Comparison of ENCODE assay signal across 8 cellular contexts in the genomic region with DNA sequence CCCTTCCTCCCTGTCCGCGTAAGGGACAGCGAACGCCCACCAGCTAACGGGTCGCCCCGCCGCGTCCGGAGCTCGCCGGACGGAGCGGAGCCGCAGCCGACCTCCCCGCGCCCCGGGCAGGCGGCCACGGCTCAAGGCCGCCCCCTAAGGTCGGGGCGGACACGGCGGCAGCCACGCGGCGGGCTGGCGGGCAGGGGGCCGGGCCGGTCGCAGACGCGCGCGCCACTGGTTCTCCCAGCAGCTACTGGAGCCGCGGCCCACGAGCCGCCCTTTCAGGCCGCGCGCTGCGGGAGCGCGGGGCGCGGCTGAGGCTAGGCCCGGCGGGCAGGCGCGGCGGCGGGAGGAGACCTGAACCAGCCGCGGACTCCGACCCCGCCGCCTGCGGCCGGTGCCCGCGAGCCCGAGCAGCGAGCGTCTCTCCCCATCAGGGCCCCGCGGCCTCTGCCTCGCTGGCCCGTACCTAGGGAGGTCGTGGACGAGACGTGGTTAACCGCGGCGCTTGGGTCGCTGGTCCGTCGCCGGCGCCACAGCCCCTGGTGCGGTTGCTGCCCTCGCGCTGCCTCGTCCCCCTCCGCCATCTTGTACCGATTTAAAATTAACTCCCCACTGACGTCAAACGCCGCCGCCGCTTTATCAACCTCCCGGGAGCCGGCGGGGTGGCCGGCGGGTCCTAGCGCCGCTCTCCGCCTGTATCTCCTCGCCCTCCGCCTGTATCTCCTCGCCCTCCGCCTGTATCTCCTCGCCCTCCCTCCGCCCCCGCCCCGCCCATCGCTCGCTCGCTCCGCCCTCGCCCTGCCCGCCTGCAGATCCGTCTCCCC. TPM values are rescaled to one million over a fixed set of nuclear protein-coding genes. Genes with fewer than 3 reads are reported as not detected.
DNase-seq lines count a peak whose midpoint lies in the region; ATAC-seq lines count a peak whose summit lies in the region.

A gene (minus strand): TSS at position 591 of the 818 bp plus-strand sequence. CDS start 13 bp downstream, at position 578.

- peak within 1 kb of the TSS; percentile 86 to 90 for H3K27ac Mint-ChIP-seq in effector memory CD8-positive, alpha-beta T cell

- H3K9me3 ChIP-seq in mesenchymal stem cell (ENCODE audit: control insufficient read depth, low read length): no peaks in the 10 kb centered on the region

- peaks cover 9% of the 10 kb centered on the region for H3K4me1 ChIP-seq in mesenchymal stem cell (ENCODE audit: control insufficient read depth, insufficient read depth, low read depth, low read length)

- peak within 1 kb of the TSS; percentile 85 to 98 for H3K18ac ChIP-seq in mesenchymal stem cell (ENCODE audit: low read depth in 1 of 2, low read length in 2 of 2)

- H3K9me3 Mint-ChIP-seq in effector memory CD8-positive, alpha-beta T cell: no peaks in the 10 kb centered on the region

- H2BK15ac ChIP-seq in mesenchymal stem cell (ENCODE audit: low read depth, poor library complexity, severe bottlenecking): peak within 1 kb of the TSS; percentile 90

- H3K27ac ChIP-seq in mesenchymal stem cell (ENCODE audit: low read length, poor library complexity, severe bottlenecking): peak within 1 kb of the TSS; percentile 77

- H3K4me3 ChIP-seq in mesenchymal stem cell (ENCODE audit: insufficient read depth in 1 of 2, low read depth in 1 of 2, low read length in 2 of 2): peak within 1 kb of the TSS; percentile 92 to 97

- no peaks in the 10 kb centered on the region for H3K27me3 Mint-ChIP-seq in effector memory CD8-positive, alpha-beta T cell

- H3K9ac ChIP-seq in mesenchymal stem cell (ENCODE audit: low read length): peak within 1 kb of the TSS; percentile 94

- H4K8ac ChIP-seq in mesenchymal stem cell (ENCODE audit: low read length): peak within 1 kb of the TSS; percentile 96

- peak within 1 kb of the TSS; percentile 75 to 97 for H3K4ac ChIP-seq in mesenchymal stem cell (ENCODE audit: low read depth in 1 of 2, low read length in 2 of 2)

- peak within 1 kb of the TSS; percentile 93 for H2BK5ac ChIP-seq in mesenchymal stem cell (ENCODE audit: low read depth, low read length, poor library complexity, severe bottlenecking)

- no peak within 1 kb of the TSS for H2AK5ac ChIP-seq in mesenchymal stem cell (ENCODE audit: low read length, severe bottlenecking)

- CTCF ChIA-PET in activated CD8-positive, alpha-beta memory T cell treated with anti-CD3 and anti-CD28 coated beads for 36 hours (lab: Charles Lee): interaction anchor here (1.0 to 2.3 kb wide), 11 partner anchors 10 to 370 kb away, joined by 3 to 9 read pairs (median 4); no protein-coding TSS in a partner anchor

- peaks cover 0 to 11% of the 10 kb centered on the region in 2 experiments for H3K27me3 ChIP-seq in mesenchymal stem cell (ENCODE audit: control insufficient read depth in 1 of 2, insufficient read depth in 1 of 2, low read length in 2 of 2)

- H3K79me1 ChIP-seq in mesenchymal stem cell (replicated peaks; ENCODE audit: low read length, poor library complexity, severe bottlenecking): no peaks in the 10 kb centered on the region

- H3K23ac ChIP-seq in mesenchymal stem cell (ENCODE audit: low read length in 2 of 2): peak within 1 kb of the TSS; percentile 41 to 59

- H2BK120ac ChIP-seq in mesenchymal stem cell (ENCODE audit: low read depth, low read length): peak within 1 kb of the TSS; percentile 79

- peaks cover 14% of the 10 kb centered on the region for H3K36me3 Mint-ChIP-seq in effector memory CD8-positive, alpha-beta T cell (ENCODE audit: insufficient read depth)

- H4K91ac ChIP-seq in mesenchymal stem cell (ENCODE audit: low read length): peak within 1 kb of the TSS; percentile 83

- H2AFZ ChIP-seq in mesenchymal stem cell (ENCODE audit: low read depth, low read length): peak within 1 kb of the TSS; percentile 100

- H3K4me2 ChIP-seq in mesenchymal stem cell (ENCODE audit: low read length, poor library complexity, severe bottlenecking): peak within 1 kb of the TSS; percentile 80

- peak; percentile 54 for ATAC-seq in GM19468 (IDR thresholded peaks at IDR 0.05; ENCODE audit: extremely low read depth, unreplicated experiment)
- peak; percentile 84 for ATAC-seq in effector memory CD8-positive, alpha-beta T cell (replicated peaks)

- POLR2A ChIA-PET in activated CD8-positive, alpha-beta memory T cell treated with anti-CD3 and anti-CD28 coated beads for 36 hours (lab: Charles Lee): interaction anchor here (0.6 to 1.8 kb wide), 3 partner anchors 60 to 374 kb away, joined by 3 to 9 read pairs (median 3); a partner anchor contains a TSS

- H3K4me1 Mint-ChIP-seq in effector memory CD8-positive, alpha-beta T cell (ENCODE audit: low read depth in 2 of 2): peaks cover 31 to 43% of the 10 kb centered on the region in 2 donors

- peak within 1 kb of the TSS; percentile 54 to 99 for H2BK12ac ChIP-seq in mesenchymal stem cell (ENCODE audit: low read length in 2 of 2)

- peak within 1 kb of the TSS; percentile 89 to 92 for H3K4me3 Mint-ChIP-seq in effector memory CD8-positive, alpha-beta T cell

- DNase-seq in COLO668 (lab: John Stamatoyannopoulos, UW; ENCODE audit: unreplicated experiment) (peak; percentile 95), HT-29 (ENCODE audit: low spot score) (peak; percentile 92), mesenchymal stem cell (peak; percentile 97)
- peak; percentile 84 for DNase-seq in NK-92 treated with Interleukin-12 subunit alpha and Interleukin-12 subunit beta, amount 100 ng/mL, for 24 hours (lab: John Stamatoyannopoulos, UW)
- peak; percentile 88 to 89 (median 88) for DNase-seq in effector memory CD8-positive, alpha-beta T cell
- peak; percentile 89 for DNase-seq in stimulated activated CD8-positive, alpha-beta memory T cell treated with anti-CD3 and anti-CD28 coated beads, Interleukin-12 subunit alpha, Interleukin-12 subunit beta, amount 100 ng/mL, for 4 hours (ENCODE audit: low read depth)

- H3K14ac ChIP-seq in mesenchymal stem cell (ENCODE audit: low read length in 2 of 2): peak within 1 kb of the TSS; percentile 25 to 97

- WGBS in mesenchymal stem cell: 0% methylated on average over 97 of the region's 116 CpGs

- no peaks in the 10 kb centered on the region for H3K36me3 ChIP-seq in mesenchymal stem cell (ENCODE audit: control insufficient read depth in 1 of 2, insufficient read depth in 2 of 2, low read depth in 1 of 2, low read length in 2 of 2)

RNA-seq across cellular contexts. Expression of the gene that starts here (rescaled TPM):
- total RNA-seq in HT-29 (2014; rRNA removed; shearing (Covaris generic)): 64.8 and 72.0 TPM in 2 replicates
- total RNA-seq in activated CD8-positive, alpha-beta memory T cell treated with anti-CD3 and anti-CD28 coated beads for 36 hours: 10 to 100 TPM; 64.5 to 65.8 TPM
- polyA plus RNA-seq in mesenchymal stem cell (2013, experiment 1 of 2): 12.1 TPM
- polyA plus RNA-seq in mesenchymal stem cell (2013, experiment 2 of 2): 12.3 TPM

Comparison
In these comparisons a context has a peak if more than half of its experiments do, and no peak if none do; other contexts are left out.
1. Peak in every context shown above with its lines: DNase-seq, ATAC-seq, H3K4me3 ChIP-seq and H3K27ac ChIP-seq.